In the genomic region with DNA sequence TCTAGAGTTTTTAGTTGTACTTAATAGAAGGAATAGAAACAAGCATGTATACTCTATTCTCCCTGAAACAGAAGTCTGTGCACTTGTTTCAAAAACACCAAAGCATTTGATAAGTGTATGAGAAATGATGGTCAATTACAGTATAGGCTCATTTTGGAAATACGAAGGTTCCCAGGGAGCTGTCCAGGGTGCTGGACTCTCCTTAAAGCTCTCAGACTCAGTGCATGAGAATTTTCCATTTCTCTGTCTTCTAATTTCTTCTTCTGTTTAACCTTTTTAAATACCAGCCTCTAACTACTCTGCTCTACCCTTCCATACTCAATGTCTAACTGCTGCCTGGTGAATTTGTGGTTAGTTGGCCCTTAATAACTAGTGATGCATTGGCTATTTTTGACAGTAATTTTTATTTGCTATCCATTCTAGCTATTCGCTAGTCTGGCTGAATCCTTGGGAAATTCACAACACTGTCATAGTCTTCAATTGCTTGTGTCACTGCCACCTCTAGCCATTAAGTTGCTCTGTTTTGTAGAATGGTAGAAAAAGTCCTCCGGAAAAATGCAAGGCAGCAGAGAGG, we compare ENCODE assay signal across 9 cellular contexts.
DNase-seq lines count a peak whose midpoint lies in the region; FAIRE-seq and TF ChIP-seq lines count a peak whose summit lies in the region.
"Had no signal": no experiment of that assay in that cellular context is flagged by ENCODE, and none has a peak within 500 bp of the region (broad histone marks: within the 10 kb centered on the region; RNA-seq: fewer than 3 reads in every experiment).

No MANE protein-coding gene starts in this region.

- H4K20me1 ChIP-seq in PC-9 (ENCODE audit: insufficient read depth) = no peaks in the 10 kb centered on the region; the same call in 1 of the 2 replicates

- POLR2A ChIA-PET in PC-9 (lab: Charles Lee; ENCODE audit: unreplicated experiment) = no interaction called here

- no TSS peak for BruUV-seq in PC-9 (replicated peaks; lab: Mats Ljungman, UMichigan)

- intact Hi-C loops in PC-9 (cut with micrococcal nuclease; ENCODE audit: unreplicated experiment) = no loop called here

- CTCF ChIA-PET in PC-9 (lab: Charles Lee) = no interaction called here

- FAIRE-seq in A204.1 (lab: Jason Lieb, UNC) = peak; percentile 64

- TF ChIP-seq CTCF in fibroblast of the aortic adventitia (IDR thresholded peaks at IDR 0.05; ENCODE audit: insufficient read depth, low read length) (no peak), PC-9 (conservative IDR thresholded peaks at IDR 0.05) (no peak)

- peaks cover 3% of the 10 kb centered on the region; the same call in 1 of the 2 replicates for H3K27me3 ChIP-seq in PC-9 (ENCODE audit: insufficient read depth, low read depth)
- H3K27me3 ChIP-seq: colonic mucosa had no signal

- H3K4me1 ChIP-seq in PC-9 (replicated peaks; ENCODE audit: insufficient read depth) = no peaks in the 10 kb centered on the region
- H3K4me1 ChIP-seq: colonic mucosa had no signal

- H3K9me3 ChIP-seq in PC-9 (ENCODE audit: insufficient read depth, low read depth) = no peaks in the 10 kb centered on the region
- H3K9me3 ChIP-seq: colonic mucosa had no signal

- H3F3A ChIP-seq in PC-9 (ENCODE audit: insufficient read depth, low read depth) = no peaks in the 10 kb centered on the region

- H3K4me2 ChIP-seq in PC-9 = no peak overlapping the region

- peak; percentile 16 for DNase-seq in EL
- peak; percentile 28 for DNase-seq in RPMI8226
- peak; percentile 12 for DNase-seq in fibroblast of the aortic adventitia (ENCODE audit: low read depth)
- DNase-seq in SHP77 (lab: John Stamatoyannopoulos, UW) = no peak
- DNase-seq in T1000 (lab: John Stamatoyannopoulos, UW) = no peak
- no peak for DNase-seq in PC-9
- DNase-seq in NCI-H226 = no peak
- DNase-seq: colonic mucosa had no signal

- no peaks in the 10 kb centered on the region for H3K9me2 ChIP-seq in PC-9 (ENCODE audit: insufficient read depth)

- no peak overlapping the region for H2AFZ ChIP-seq in PC-9

- no peak overlapping the region for H3K27ac ChIP-seq in PC-9
- H3K27ac ChIP-seq: colonic mucosa had no signal

- no peaks in the 10 kb centered on the region for H3K36me3 ChIP-seq in PC-9 (ENCODE audit: low read depth)
- H3K36me3 ChIP-seq: colonic mucosa had no signal

- no peak overlapping the region for H3K4me3 ChIP-seq in fibroblast of the aortic adventitia (ENCODE audit: low read depth, low read length)
- no peak overlapping the region for H3K4me3 ChIP-seq in PC-9
- H3K4me3 ChIP-seq: colonic mucosa had no signal

- H3K79me2 ChIP-seq in PC-9 (ENCODE audit: low read depth) = no peaks in the 10 kb centered on the region

Comparison
In these comparisons a context has a peak if more than half of its experiments do, and no peak if none do; other contexts are left out.
1. DNase-seq: peak in EL (single experiment), RPMI8226 (single experiment) and fibroblast of the aortic adventitia (single experiment); none in SHP77 (0 of 2), T1000 (single experiment), PC-9 (0 of 2) and NCI-H226 (single experiment).